9 cellular contexts compared by ENCODE assay signal in genomic region chr14:73613419-73613963, GRCh38. TPM values are rescaled to one million over a fixed set of nuclear protein-coding genes. Genes with fewer than 3 reads are reported as not detected.
DNase-seq lines count a peak whose midpoint lies in the region; ATAC-seq, FAIRE-seq and TF ChIP-seq lines count a peak whose summit lies in the region.
"Had no signal": no experiment of that assay in that cellular context is flagged by ENCODE, and none has a peak within 500 bp of the region (broad histone marks: within the 10 kb centered on the region; RNA-seq: fewer than 3 reads in every experiment).

No MANE protein-coding gene starts in this region.

- peak overlapping the region; percentile 74 for H3K4me2 ChIP-seq in HepG2 (ENCODE audit: low read depth, low read length)

- H3K4me1 ChIP-seq in HepG2 (ENCODE audit: insufficient read depth, low read length) (peaks cover 57% of the 10 kb centered on the region), testis (peaks cover 7% of the 10 kb centered on the region)

- H3K4me3 ChIP-seq in HepG2 (replicated peaks in 1 of 3; ENCODE audit: insufficient read depth in 1 of 3, low read depth in 2 of 3, low read length in 3 of 3) (peak overlapping the region; percentile 61 to 78 (median 67); a peak in 5 of 6 replicates), testis (peak overlapping the region; percentile 67 to 69)

- H3K36me3 ChIP-seq in HepG2 (replicated peaks in 1 of 2; ENCODE audit: control insufficient read depth in 1 of 2, insufficient read depth in 2 of 2, low read length in 2 of 2) (no peaks in the 10 kb centered on the region), testis (ENCODE audit: low read depth, missing control alignments) (no peaks in the 10 kb centered on the region)

- no peaks in the 10 kb centered on the region for H4K20me1 ChIP-seq in HepG2 (ENCODE audit: insufficient read depth, low read length)

- H3K9ac ChIP-seq in HepG2 (ENCODE audit: insufficient read depth, low read depth, low read length), result peak overlapping the region; percentile 57; the same call in 1 of the 2 replicates

- peaks cover 8% of the 10 kb centered on the region for H3K4me1 Mint-ChIP-seq in activated CD4-positive, alpha-beta T cell treated with anti-CD3 and anti-CD28 coated beads, Interleukin-2, amount 10 ng/mL, durations not matched to agents 7 days and 5 days
- H3K4me1 Mint-ChIP-seq in activated naive CD8-positive, alpha-beta T cell treated with anti-CD3 and anti-CD28 coated beads for 36 hours, result peaks cover 6% of the 10 kb centered on the region

- POLR2A ChIA-PET in activated CD4-positive, alpha-beta T cell treated with anti-CD3 and anti-CD28 coated beads, Interleukin-2, amount 10 ng/mL, durations not matched to agents 7 days and 5 days (lab: Charles Lee), result interaction anchor here (1.2 kb wide), 1 partner anchor 44 kb away, joined by 3 read pairs; the partner anchor contains the start of gene ACOT2
- POLR2A ChIA-PET in HepG2 (lab: Yijun Ruan, JAX), result interaction anchor here (0.7 to 3.1 kb wide), 6 partner anchors 44 to 350 kb away, joined by 4 to 28 read pairs (median 5); partner anchors contain the start of genes ACOT1, ACOT2, PTGR2 and RIOX1

- CTCF ChIA-PET in activated CD4-positive, alpha-beta T cell treated with anti-CD3 and anti-CD28 coated beads, Interleukin-2, amount 10 ng/mL, durations not matched to agents 7 days and 5 days (lab: Charles Lee), result interaction anchor here (0.6 to 1.5 kb wide), 5 partner anchors 10 to 105 kb away, joined by 3 to 5 read pairs (median 4); partner anchors contain the start of gene ACOT2
- CTCF ChIA-PET in HepG2 (lab: Yijun Ruan, JAX; ENCODE audit: low intra/inter-chr PET ratio, low total read pairs), result no interaction called here

- TF ChIP-seq POLR2A in HepG2 (IDR thresholded peaks at IDR 0.05; ENCODE audit: insufficient read depth in 1 of 2, low read depth in 2 of 2, low read length in 2 of 2), result no peak
- TF ChIP-seq POLR2A in testis (IDR thresholded peaks at IDR 0.05), result no peak

- H3K27ac Mint-ChIP-seq in activated CD4-positive, alpha-beta T cell treated with anti-CD3 and anti-CD28 coated beads, Interleukin-2, amount 10 ng/mL, durations not matched to agents 7 days and 5 days, result peak overlapping the region; percentile 81
- H3K27ac Mint-ChIP-seq in activated naive CD8-positive, alpha-beta T cell treated with anti-CD3 and anti-CD28 coated beads for 36 hours, result no peak overlapping the region

- TSS peak; percentile 84 for BruUV-seq in HepG2 (replicated peaks; lab: Mats Ljungman, UMichigan)

- H2AFZ ChIP-seq in HepG2 (ENCODE audit: low read length), result no peak overlapping the region

- H3K27me3 ChIP-seq in HepG2 (ENCODE audit: control insufficient read depth in 1 of 2, insufficient read depth in 2 of 2, low read length in 2 of 2) (no peaks in the 10 kb centered on the region), testis (no peaks in the 10 kb centered on the region)

- no peaks in the 10 kb centered on the region for H3K9me3 ChIP-seq in HepG2 (ENCODE audit: low read length)
- no peaks in the 10 kb centered on the region for H3K9me3 ChIP-seq in testis

- H3K4me3 Mint-ChIP-seq in activated CD4-positive, alpha-beta T cell treated with anti-CD3 and anti-CD28 coated beads, Interleukin-2, amount 10 ng/mL, durations not matched to agents 7 days and 5 days, result peak overlapping the region; percentile 82
- H3K4me3 Mint-ChIP-seq in activated naive CD8-positive, alpha-beta T cell treated with anti-CD3 and anti-CD28 coated beads for 36 hours, result peak overlapping the region; percentile 78

- no peak for DNase-seq in activated CD4-positive, alpha-beta T cell treated with anti-CD3 and anti-CD28 coated beads, Interleukin-2, amount 10 ng/mL, durations not matched to agents 7 days and 5 days
- DNase-seq in activated CD4-positive, alpha-beta T cell treated with anti-CD3 and anti-CD28 coated beads for 4 hours, result no peak
- DNase-seq in activated naive CD8-positive, alpha-beta T cell treated with anti-CD3 and anti-CD28 coated beads for 36 hours, result no peak
- peak; percentile 58 for DNase-seq in HepG2 (ENCODE audit: low spot score)
- no peak for DNase-seq in testis
- no peak for DNase-seq in cortex of kidney (lab: John Stamatoyannopoulos, UW)
- DNase-seq in occipital lobe (lab: John Stamatoyannopoulos, UW), result no peak
- no peak for DNase-seq in CD1c-positive myeloid dendritic cell (ENCODE audit: extremely low spot score)

- TF ChIP-seq EP300 in HepG2 (IDR thresholded peaks at IDR 0.05; ENCODE audit: low read depth in 2 of 2, low read length in 2 of 2), result no peak
- TF ChIP-seq EP300 in HepG2 (CRISPR knock-in tag; IDR thresholded peaks at IDR 0.05; ENCODE audit: borderline replicate concordance), result no peak

- H3K27ac ChIP-seq in HepG2 (ENCODE audit: extremely low read length, insufficient read depth, low read length) (peak overlapping the region; percentile 70), testis (peak overlapping the region in 1 of 2 donors; percentile 91)
- H3K27ac ChIP-seq: SK-N-MC had no signal

- in situ Hi-C loops in HepG2 (cut with HindIII; ENCODE audit: extremely low pct_ligation_motif_present, low pct_unique_long_range_greater_than_20kb), result no loop called here

- H3K9me3 Mint-ChIP-seq in activated CD4-positive, alpha-beta T cell treated with anti-CD3 and anti-CD28 coated beads, Interleukin-2, amount 10 ng/mL, durations not matched to agents 7 days and 5 days, result no peaks in the 10 kb centered on the region
- H3K9me3 Mint-ChIP-seq in activated naive CD8-positive, alpha-beta T cell treated with anti-CD3 and anti-CD28 coated beads for 36 hours, result no peaks in the 10 kb centered on the region

- no peaks in the 10 kb centered on the region for H3K27me3 Mint-ChIP-seq in activated CD4-positive, alpha-beta T cell treated with anti-CD3 and anti-CD28 coated beads, Interleukin-2, amount 10 ng/mL, durations not matched to agents 7 days and 5 days
- no peaks in the 10 kb centered on the region for H3K27me3 Mint-ChIP-seq in activated naive CD8-positive, alpha-beta T cell treated with anti-CD3 and anti-CD28 coated beads for 36 hours

- TF ChIP-seq CTCF in HepG2 (CRISPR knock-in tag; IDR thresholded peaks at IDR 0.05), result no peak
- TF ChIP-seq CTCF in testis (IDR thresholded peaks at IDR 0.05), result no peak

- H3K79me2 ChIP-seq in HepG2 (ENCODE audit: insufficient read depth, low read length), result no peaks in the 10 kb centered on the region

- no peak for TF ChIP-seq RAD21 in HepG2 (CRISPR knock-in tag; IDR thresholded peaks at IDR 0.05)

- 0% methylated on average over 3 of the region's 3 CpGs for WGBS in HepG2 (ENCODE audit: low lambda C conversion rate)
- 57 to 69% methylated on average over 3 of the region's 3 CpGs for WGBS in testis, 2 donors

- ATAC-seq in HepG2, result peak; percentile 15

- intact Hi-C loops in HepG2 (cut with micrococcal nuclease; ENCODE audit: unreplicated experiment) (no loop called here), testis (cut with DNase I; ENCODE audit: low total_unique reads) (no loop called here)

- no peaks in the 10 kb centered on the region for H3K36me3 Mint-ChIP-seq in activated CD4-positive, alpha-beta T cell treated with anti-CD3 and anti-CD28 coated beads, Interleukin-2, amount 10 ng/mL, durations not matched to agents 7 days and 5 days (ENCODE audit: low read depth)
- no peaks in the 10 kb centered on the region for H3K36me3 Mint-ChIP-seq in activated naive CD8-positive, alpha-beta T cell treated with anti-CD3 and anti-CD28 coated beads for 36 hours

- FAIRE-seq in HepG2 (lab: Jason Lieb, UNC), result peak; percentile 84

RNA-seq across cellular contexts. Expression of gene ACOT6, which starts 1.2 kb away (rescaled TPM):
- total RNA-seq in activated CD4-positive, alpha-beta T cell treated with anti-CD3 and anti-CD28 coated beads, Interleukin-2, amount 10 ng/mL, durations not matched to agents 7 days and 5 days, result not detected
- total RNA-seq in activated naive CD8-positive, alpha-beta T cell treated with anti-CD3 and anti-CD28 coated beads for 36 hours, result not detected
- total RNA-seq in HepG2 (2016; rRNA removed; fragmentation: Illumina TruSeq; extraction: Trizol) (0.27 TPM in 1 of 2 replicates, not detected in the other), testis (1 to 10 TPM in 1 of 2 donors, under 1 TPM in 1; 0.94 to 1.2 TPM), occipital lobe (not detected)
- 0.20 TPM in 1 of 2 replicates, not detected in the other for total RNA-seq in HepG2 (2016; cell fraction: cytosol; rRNA removed; fragmentation: Illumina TruSeq; extraction: Trizol; ENCODE audit: low read depth)
- total RNA-seq in HepG2 (2016; cell fraction: insoluble cytoplasmic fraction; rRNA removed; fragmentation: Illumina TruSeq; extraction: Trizol), result 0.19 TPM in 2 replicates
- 0.21 and 0.31 TPM in 2 replicates for total RNA-seq in HepG2 (2016; cell fraction: membrane; rRNA removed; fragmentation: Illumina TruSeq; extraction: Trizol)
- not detected in 2 replicates for total RNA-seq in HepG2 (2016; cell fraction: nucleus; rRNA removed; fragmentation: Illumina TruSeq; extraction: Trizol)
- polyA plus RNA-seq in HepG2 (2011; rRNA removed) (0.15 and 0.24 TPM in 2 replicates), testis (ENCODE audit: insufficient read depth, low read depth, low replicate concordance) (0.57 TPM)
- 0.05 and 0.21 TPM in 2 replicates for polyA plus RNA-seq in HepG2 (2011; cell fraction: cytosol; rRNA removed)
- polyA plus RNA-seq in HepG2 (2011; cell fraction: nucleus; rRNA removed), result not detected in 2 replicates
- polyA plus RNA-seq in HepG2 (2012), result not detected in 2 replicates
- 0.10 TPM in 1 of 2 replicates, not detected in the other for polyA plus RNA-seq in HepG2 (2016; cell fraction: cytosol; fragmentation: Illumina TruSeq; extraction: Trizol; ENCODE audit: low read depth)
- polyA plus RNA-seq in HepG2 (2016; cell fraction: insoluble cytoplasmic fraction; fragmentation: Illumina TruSeq; extraction: Trizol; ENCODE audit: low read depth), result not detected in 2 replicates
- polyA plus RNA-seq in HepG2 (2016; cell fraction: membrane; fragmentation: Illumina TruSeq; extraction: Trizol; ENCODE audit: low read depth), result 0.32 and 0.34 TPM in 2 replicates
- not detected in 2 replicates for polyA plus RNA-seq in HepG2 (2016; cell fraction: nucleus; fragmentation: Illumina TruSeq; extraction: Trizol; ENCODE audit: insufficient read depth, low read depth)
- polyA minus RNA-seq in HepG2 (2011; rRNA and poly(A)+ RNA removed; ENCODE audit: low replicate concordance), result 0.12 and 0.28 TPM in 2 replicates
- 0.70 TPM in 1 of 2 replicates, not detected in the other for polyA minus RNA-seq in HepG2 (2011; cell fraction: cytosol; rRNA and poly(A)+ RNA removed)
- 0.50 TPM in 1 of 2 replicates, not detected in the other for polyA minus RNA-seq in HepG2 (2011; cell fraction: nucleus; rRNA and poly(A)+ RNA removed)

RNA-seq across cellular contexts. Expression of gene ACOT4, which starts 21.8 kb away (rescaled TPM):
- 1 to 10 TPM; 1.4 to 1.6 TPM for total RNA-seq in activated CD4-positive, alpha-beta T cell treated with anti-CD3 and anti-CD28 coated beads, Interleukin-2, amount 10 ng/mL, durations not matched to agents 7 days and 5 days
- 1 to 10 TPM; 2.0 to 2.4 TPM for total RNA-seq in activated naive CD8-positive, alpha-beta T cell treated with anti-CD3 and anti-CD28 coated beads for 36 hours
- total RNA-seq in HepG2 (2016; rRNA removed; fragmentation: Illumina TruSeq; extraction: Trizol) (0.04 TPM in 1 of 2 replicates, not detected in the other), testis (1 to 10 TPM; 6.1 to 8.3 TPM), occipital lobe (1.7 TPM)
- total RNA-seq in HepG2 (2016; cell fraction: cytosol; rRNA removed; fragmentation: Illumina TruSeq; extraction: Trizol; ENCODE audit: low read depth), result not detected in 2 replicates
- total RNA-seq in HepG2 (2016; cell fraction: insoluble cytoplasmic fraction; rRNA removed; fragmentation: Illumina TruSeq; extraction: Trizol), result 0.04 TPM in 1 of 2 replicates, not detected in the other
- total RNA-seq in HepG2 (2016; cell fraction: membrane; rRNA removed; fragmentation: Illumina TruSeq; extraction: Trizol), result not detected in 2 replicates
- not detected in 2 replicates for total RNA-seq in HepG2 (2016; cell fraction: nucleus; rRNA removed; fragmentation: Illumina TruSeq; extraction: Trizol)
- polyA plus RNA-seq in HepG2 (2011; rRNA removed) (0.05 TPM in 1 of 2 replicates, not detected in the other), testis (ENCODE audit: insufficient read depth, low read depth, low replicate concordance) (3.6 TPM)
- 0.03 and 0.05 TPM in 2 replicates for polyA plus RNA-seq in HepG2 (2011; cell fraction: cytosol; rRNA removed)
- polyA plus RNA-seq in HepG2 (2011; cell fraction: nucleus; rRNA removed), result 0.16 TPM in 1 of 2 replicates, not detected in the other
- 0.07 and 0.08 TPM in 2 replicates for polyA plus RNA-seq in HepG2 (2012)
- polyA plus RNA-seq in HepG2 (2016; cell fraction: cytosol; fragmentation: Illumina TruSeq; extraction: Trizol; ENCODE audit: low read depth), result not detected in 2 replicates
- polyA plus RNA-seq in HepG2 (2016; cell fraction: insoluble cytoplasmic fraction; fragmentation: Illumina TruSeq; extraction: Trizol; ENCODE audit: low read depth), result not detected in 2 replicates
- polyA plus RNA-seq in HepG2 (2016; cell fraction: membrane; fragmentation: Illumina TruSeq; extraction: Trizol; ENCODE audit: low read depth), result 0.07 TPM in 1 of 2 replicates, not detected in the other
- polyA plus RNA-seq in HepG2 (2016; cell fraction: nucleus; fragmentation: Illumina TruSeq; extraction: Trizol; ENCODE audit: insufficient read depth, low read depth), result not detected in 2 replicates
- 0.26 TPM in 1 of 2 replicates, not detected in the other for polyA minus RNA-seq in HepG2 (2011; rRNA and poly(A)+ RNA removed; ENCODE audit: low replicate concordance)
- polyA minus RNA-seq in HepG2 (2011; cell fraction: cytosol; rRNA and poly(A)+ RNA removed), result not detected in 2 replicates
- polyA minus RNA-seq in HepG2 (2011; cell fraction: nucleus; rRNA and poly(A)+ RNA removed), result not detected in 2 replicates

RNA-seq across cellular contexts. Expression of gene DNAL1, which starts 31.3 kb away (rescaled TPM):
- total RNA-seq in activated CD4-positive, alpha-beta T cell treated with anti-CD3 and anti-CD28 coated beads, Interleukin-2, amount 10 ng/mL, durations not matched to agents 7 days and 5 days, result 1 to 10 TPM; 5.0 to 7.7 TPM
- 10 to 100 TPM in 1 of 2 experiments, 1 to 10 TPM in 1; 7.7 to 11.9 TPM for total RNA-seq in activated naive CD8-positive, alpha-beta T cell treated with anti-CD3 and anti-CD28 coated beads for 36 hours
- total RNA-seq in HepG2 (2016; rRNA removed; fragmentation: Illumina TruSeq; extraction: Trizol) (13.3 and 13.5 TPM in 2 replicates), testis (10 to 100 TPM; 14.6 to 19.0 TPM), occipital lobe (30.6 TPM)
- 9.9 and 11.6 TPM in 2 replicates for total RNA-seq in HepG2 (2016; cell fraction: cytosol; rRNA removed; fragmentation: Illumina TruSeq; extraction: Trizol; ENCODE audit: low read depth)
- 8.1 and 12.8 TPM in 2 replicates for total RNA-seq in HepG2 (2016; cell fraction: insoluble cytoplasmic fraction; rRNA removed; fragmentation: Illumina TruSeq; extraction: Trizol)
- 5.7 and 7.0 TPM in 2 replicates for total RNA-seq in HepG2 (2016; cell fraction: membrane; rRNA removed; fragmentation: Illumina TruSeq; extraction: Trizol)
- 4.1 and 4.2 TPM in 2 replicates for total RNA-seq in HepG2 (2016; cell fraction: nucleus; rRNA removed; fragmentation: Illumina TruSeq; extraction: Trizol)
- polyA plus RNA-seq in HepG2 (2011; rRNA removed) (0.84 and 1.4 TPM in 2 replicates), testis (ENCODE audit: insufficient read depth, low read depth, low replicate concordance) (136 TPM)
- 0.39 and 1.00 TPM in 2 replicates for polyA plus RNA-seq in HepG2 (2011; cell fraction: cytosol; rRNA removed)
- 1.2 and 1.3 TPM in 2 replicates for polyA plus RNA-seq in HepG2 (2011; cell fraction: nucleus; rRNA removed)
- 1.6 and 2.2 TPM in 2 replicates for polyA plus RNA-seq in HepG2 (2012)
- 4.1 and 4.3 TPM in 2 replicates for polyA plus RNA-seq in HepG2 (2016; cell fraction: cytosol; fragmentation: Illumina TruSeq; extraction: Trizol; ENCODE audit: low read depth)
- polyA plus RNA-seq in HepG2 (2016; cell fraction: insoluble cytoplasmic fraction; fragmentation: Illumina TruSeq; extraction: Trizol; ENCODE audit: low read depth), result 7.8 and 8.3 TPM in 2 replicates
- polyA plus RNA-seq in HepG2 (2016; cell fraction: membrane; fragmentation: Illumina TruSeq; extraction: Trizol; ENCODE audit: low read depth), result 2.7 and 3.2 TPM in 2 replicates
- 4.2 and 6.6 TPM in 2 replicates for polyA plus RNA-seq in HepG2 (2016; cell fraction: nucleus; fragmentation: Illumina TruSeq; extraction: Trizol; ENCODE audit: insufficient read depth, low read depth)
- 0.48 and 1.7 TPM in 2 replicates for polyA minus RNA-seq in HepG2 (2011; rRNA and poly(A)+ RNA removed; ENCODE audit: low replicate concordance)
- polyA minus RNA-seq in HepG2 (2011; cell fraction: cytosol; rRNA and poly(A)+ RNA removed), result 1.8 and 2.4 TPM in 2 replicates
- 1.4 and 1.9 TPM in 2 replicates for polyA minus RNA-seq in HepG2 (2011; cell fraction: nucleus; rRNA and poly(A)+ RNA removed)

RNA-seq across cellular contexts. Expression of gene ACOT2, which starts 44.5 kb away (rescaled TPM):
- total RNA-seq in activated CD4-positive, alpha-beta T cell treated with anti-CD3 and anti-CD28 coated beads, Interleukin-2, amount 10 ng/mL, durations not matched to agents 7 days and 5 days, result 10 to 100 TPM; 11.0 to 13.2 TPM
- total RNA-seq in activated naive CD8-positive, alpha-beta T cell treated with anti-CD3 and anti-CD28 coated beads for 36 hours, result 10 to 100 TPM; 13.2 to 13.8 TPM
- total RNA-seq in HepG2 (2016; rRNA removed; fragmentation: Illumina TruSeq; extraction: Trizol) (110 and 124 TPM in 2 replicates), testis (10 to 100 TPM; 34.8 to 74.6 TPM), occipital lobe (36.0 TPM)
- total RNA-seq in HepG2 (2016; cell fraction: cytosol; rRNA removed; fragmentation: Illumina TruSeq; extraction: Trizol; ENCODE audit: low read depth), result 14.7 and 17.6 TPM in 2 replicates
- 109 and 116 TPM in 2 replicates for total RNA-seq in HepG2 (2016; cell fraction: insoluble cytoplasmic fraction; rRNA removed; fragmentation: Illumina TruSeq; extraction: Trizol)
- total RNA-seq in HepG2 (2016; cell fraction: membrane; rRNA removed; fragmentation: Illumina TruSeq; extraction: Trizol), result 22.3 and 24.6 TPM in 2 replicates
- total RNA-seq in HepG2 (2016; cell fraction: nucleus; rRNA removed; fragmentation: Illumina TruSeq; extraction: Trizol), result 40.8 and 48.3 TPM in 2 replicates
- polyA plus RNA-seq in HepG2 (2011; rRNA removed) (60.0 and 71.6 TPM in 2 replicates), testis (ENCODE audit: insufficient read depth, low read depth, low replicate concordance) (26.0 TPM)
- polyA plus RNA-seq in HepG2 (2011; cell fraction: cytosol; rRNA removed), result 93.9 and 113 TPM in 2 replicates
- polyA plus RNA-seq in HepG2 (2011; cell fraction: nucleus; rRNA removed), result 64.7 and 68.1 TPM in 2 replicates
- 59.4 and 64.3 TPM in 2 replicates for polyA plus RNA-seq in HepG2 (2012)
- 14.7 and 14.8 TPM in 2 replicates for polyA plus RNA-seq in HepG2 (2016; cell fraction: cytosol; fragmentation: Illumina TruSeq; extraction: Trizol; ENCODE audit: low read depth)
- polyA plus RNA-seq in HepG2 (2016; cell fraction: insoluble cytoplasmic fraction; fragmentation: Illumina TruSeq; extraction: Trizol; ENCODE audit: low read depth), result 89.8 and 98.1 TPM in 2 replicates
- 16.3 and 17.4 TPM in 2 replicates for polyA plus RNA-seq in HepG2 (2016; cell fraction: membrane; fragmentation: Illumina TruSeq; extraction: Trizol; ENCODE audit: low read depth)
- polyA plus RNA-seq in HepG2 (2016; cell fraction: nucleus; fragmentation: Illumina TruSeq; extraction: Trizol; ENCODE audit: insufficient read depth, low read depth), result 58.3 and 63.3 TPM in 2 replicates
- polyA minus RNA-seq in HepG2 (2011; rRNA and poly(A)+ RNA removed; ENCODE audit: low replicate concordance), result 20.5 and 68.0 TPM in 2 replicates
- 34.6 and 41.1 TPM in 2 replicates for polyA minus RNA-seq in HepG2 (2011; cell fraction: cytosol; rRNA and poly(A)+ RNA removed)
- 26.5 and 28.0 TPM in 2 replicates for polyA minus RNA-seq in HepG2 (2011; cell fraction: nucleus; rRNA and poly(A)+ RNA removed)

RNA-seq across cellular contexts. Expression of gene HEATR4, which starts 54.7 kb away (rescaled TPM):
- total RNA-seq in activated CD4-positive, alpha-beta T cell treated with anti-CD3 and anti-CD28 coated beads, Interleukin-2, amount 10 ng/mL, durations not matched to agents 7 days and 5 days, result not detected
- total RNA-seq in activated naive CD8-positive, alpha-beta T cell treated with anti-CD3 and anti-CD28 coated beads for 36 hours, result not detected
- total RNA-seq in HepG2 (2016; rRNA removed; fragmentation: Illumina TruSeq; extraction: Trizol), result 0.22 TPM in 1 of 2 replicates, not detected in the other
- 0.09 TPM in 1 of 2 replicates, not detected in the other for total RNA-seq in HepG2 (2016; cell fraction: cytosol; rRNA removed; fragmentation: Illumina TruSeq; extraction: Trizol; ENCODE audit: low read depth)
- total RNA-seq in HepG2 (2016; cell fraction: insoluble cytoplasmic fraction; rRNA removed; fragmentation: Illumina TruSeq; extraction: Trizol), result 0.04 and 0.17 TPM in 2 replicates
- total RNA-seq in HepG2 (2016; cell fraction: membrane; rRNA removed; fragmentation: Illumina TruSeq; extraction: Trizol), result 0.06 TPM in 1 of 2 replicates, not detected in the other
- total RNA-seq in HepG2 (2016; cell fraction: nucleus; rRNA removed; fragmentation: Illumina TruSeq; extraction: Trizol), result 0.40 TPM in 1 of 2 replicates, not detected in the other
- 0.08 TPM in 1 of 2 replicates, not detected in the other for polyA plus RNA-seq in HepG2 (2011; rRNA removed)
- polyA plus RNA-seq in HepG2 (2011; cell fraction: cytosol; rRNA removed), result 0.01 TPM in 2 replicates
- 0.14 and 0.17 TPM in 2 replicates for polyA plus RNA-seq in HepG2 (2011; cell fraction: nucleus; rRNA removed)
- polyA plus RNA-seq in HepG2 (2012), result 1.6 and 1.9 TPM in 2 replicates
- not detected in 2 replicates for polyA plus RNA-seq in HepG2 (2016; cell fraction: cytosol; fragmentation: Illumina TruSeq; extraction: Trizol; ENCODE audit: low read depth)
- polyA plus RNA-seq in HepG2 (2016; cell fraction: insoluble cytoplasmic fraction; fragmentation: Illumina TruSeq; extraction: Trizol; ENCODE audit: low read depth), result not detected in 2 replicates
- polyA plus RNA-seq in HepG2 (2016; cell fraction: membrane; fragmentation: Illumina TruSeq; extraction: Trizol; ENCODE audit: low read depth), result not detected in 2 replicates
- polyA plus RNA-seq in HepG2 (2016; cell fraction: nucleus; fragmentation: Illumina TruSeq; extraction: Trizol; ENCODE audit: insufficient read depth, low read depth), result 0.25 TPM in 1 of 2 replicates, not detected in the other
- polyA minus RNA-seq in HepG2 (2011; rRNA and poly(A)+ RNA removed; ENCODE audit: low replicate concordance), result 0.20 and 0.58 TPM in 2 replicates
- not detected in 2 replicates for polyA minus RNA-seq in HepG2 (2011; cell fraction: cytosol; rRNA and poly(A)+ RNA removed)
- polyA minus RNA-seq in HepG2 (2011; cell fraction: nucleus; rRNA and poly(A)+ RNA removed), result 1.1 and 1.2 TPM in 2 replicates
- 10 to 100 TPM; 11.1 to 11.8 TPM for total RNA-seq in testis
- 27.0 TPM for polyA plus RNA-seq in testis (ENCODE audit: insufficient read depth, low read depth, low replicate concordance)
- 1.4 TPM for total RNA-seq in occipital lobe
